ENCODE assay signal across 13 cellular contexts in genomic region chr17:33779399-33779697, GRCh38.
"Had no signal": no experiment of that assay in that cellular context is flagged by ENCODE, and none has a peak within 500 bp of the region (broad histone marks: within the 10 kb centered on the region; RNA-seq: fewer than 3 reads in every experiment).

No MANE protein-coding gene starts in this region.

- H3K27me3 ChIP-seq: ascending aorta, upper lobe of right lung had no signal

- H3K27ac ChIP-seq: ascending aorta, dorsolateral prefrontal cortex, neutrophil, parathyroid adenoma, sigmoid colon, spleen, thoracic aorta, upper lobe of right lung had no signal

- H3K9ac ChIP-seq: parathyroid adenoma had no signal

- H3K4me3 Mint-ChIP-seq: activated naive CD4-positive, alpha-beta T cell treated with anti-CD3 and anti-CD28 coated beads, Interleukin-2, amount 50 U/mL, for 24 hours; activated T-cell treated with anti-CD3 and anti-CD28 coated beads, Interleukin-2, amount 50 U/mL, for 72 hours; endodermal cell; stimulated activated naive B cell treated with anti-CD40 and anti-IgM and Interleukin-4, amounts not matched to agents 10 μg/mL and 1 μg/mL and 100 μg/mL, for 72 hours; T-helper 1 cell treated with Interleukin-12 subunit alpha and Interleukin-12 subunit beta and Interleukin-4 antibody, amounts not matched to agents 30 μg/mL and 1 μg/mL, for 36 hours had no signal

- H3K27ac Mint-ChIP-seq: activated naive CD4-positive, alpha-beta T cell treated with anti-CD3 and anti-CD28 coated beads, Interleukin-2, amount 50 U/mL, for 24 hours; activated T-cell treated with anti-CD3 and anti-CD28 coated beads, Interleukin-2, amount 50 U/mL, for 72 hours; endodermal cell; stimulated activated naive B cell treated with anti-CD40 and anti-IgM and Interleukin-4, amounts not matched to agents 10 μg/mL and 1 μg/mL and 100 μg/mL, for 72 hours; T-helper 1 cell treated with Interleukin-12 subunit alpha and Interleukin-12 subunit beta and Interleukin-4 antibody, amounts not matched to agents 30 μg/mL and 1 μg/mL, for 36 hours had no signal

- H3K9me3 Mint-ChIP-seq: activated naive CD4-positive, alpha-beta T cell treated with anti-CD3 and anti-CD28 coated beads, Interleukin-2, amount 50 U/mL, for 24 hours; activated T-cell treated with anti-CD3 and anti-CD28 coated beads, Interleukin-2, amount 50 U/mL, for 72 hours; endodermal cell; stimulated activated naive B cell treated with anti-CD40 and anti-IgM and Interleukin-4, amounts not matched to agents 10 μg/mL and 1 μg/mL and 100 μg/mL, for 72 hours; T-helper 1 cell treated with Interleukin-12 subunit alpha and Interleukin-12 subunit beta and Interleukin-4 antibody, amounts not matched to agents 30 μg/mL and 1 μg/mL, for 36 hours had no signal

- ATAC-seq: activated T-cell treated with anti-CD3 and anti-CD28 coated beads, Interleukin-2, amount 50 U/mL, for 72 hours had no signal

- H2AFZ ChIP-seq: parathyroid adenoma had no signal

- DNase-seq: sigmoid colon, spleen, upper lobe of right lung had no signal

- H3K9me3 ChIP-seq: ascending aorta, neutrophil, sigmoid colon, spleen, thoracic aorta, upper lobe of right lung had no signal

- H3K4me1 Mint-ChIP-seq: activated naive CD4-positive, alpha-beta T cell treated with anti-CD3 and anti-CD28 coated beads, Interleukin-2, amount 50 U/mL, for 24 hours; stimulated activated naive B cell treated with anti-CD40 and anti-IgM and Interleukin-4, amounts not matched to agents 10 μg/mL and 1 μg/mL and 100 μg/mL, for 72 hours had no signal

- H3K36me3 Mint-ChIP-seq: activated naive CD4-positive, alpha-beta T cell treated with anti-CD3 and anti-CD28 coated beads, Interleukin-2, amount 50 U/mL, for 24 hours; stimulated activated naive B cell treated with anti-CD40 and anti-IgM and Interleukin-4, amounts not matched to agents 10 μg/mL and 1 μg/mL and 100 μg/mL, for 72 hours had no signal

- H3K4me3 ChIP-seq: ascending aorta, sigmoid colon, spleen, thoracic aorta, upper lobe of right lung had no signal

- H3K79me2 ChIP-seq: parathyroid adenoma had no signal

- H3K36me3 ChIP-seq: ascending aorta, neutrophil, sigmoid colon, spleen, thoracic aorta, upper lobe of right lung had no signal

- H3K4me1 ChIP-seq: ascending aorta, parathyroid adenoma, sigmoid colon, spleen, upper lobe of right lung had no signal
